Comparison of ENCODE assay signal across 8 cellular contexts in genomic region chr17:1684307-1685189, GRCh38. TPM values are rescaled to one million over a fixed set of nuclear protein-coding genes. Genes with fewer than 3 reads are reported as not detected.
A peak's percentile ranks its signal among the peaks of the same experiment; 100 is the strongest.
DNase-seq lines count a peak whose midpoint lies in the region; ATAC-seq and TF ChIP-seq lines count a peak whose summit lies in the region.

Gene PRPF8 (minus strand): TSS chr17:1684867. CDS start chr17:1684571, 296 bp downstream.

- H3K27me3 Mint-ChIP-seq in Calu3 (ENCODE audit: unreplicated experiment) (no peaks in the 10 kb centered on the region), endothelial cell (ENCODE audit: unreplicated experiment) (peaks cover 11% of the 10 kb centered on the region), mesothelial cell of epicardium (ENCODE audit: low read depth) (no peaks in the 10 kb centered on the region)

- peak within 1 kb of the TSS; percentile 87 for H3K27ac Mint-ChIP-seq in Calu3 (ENCODE audit: unreplicated experiment)
- peak within 1 kb of the TSS; percentile 95 for H3K27ac Mint-ChIP-seq in endothelial cell (ENCODE audit: unreplicated experiment)
- peak within 1 kb of the TSS; percentile 97 for H3K27ac Mint-ChIP-seq in mesothelial cell of epicardium

- H3K4me1 Mint-ChIP-seq in Calu3 (ENCODE audit: low read depth, unreplicated experiment), result peaks cover 19% of the 10 kb centered on the region
- H3K4me1 Mint-ChIP-seq in endothelial cell (ENCODE audit: unreplicated experiment), result peaks cover 27% of the 10 kb centered on the region
- peaks cover 25% of the 10 kb centered on the region for H3K4me1 Mint-ChIP-seq in mesothelial cell of epicardium

- H3K36me3 ChIP-seq in HUES64 (ENCODE audit: insufficient read depth, low read length) (peaks cover 40% of the 10 kb centered on the region), OCI-LY1 (ENCODE audit: insufficient read depth, low read length) (peaks cover 37% of the 10 kb centered on the region)

- H3K4me3 ChIP-seq in HUES64 (ENCODE audit: low read length) (peak within 1 kb of the TSS; percentile 94), OCI-LY1 (ENCODE audit: low read depth, low read length, poor library complexity, severe bottlenecking) (peak within 1 kb of the TSS; percentile 80)

- under 1% methylated on average over 74 of the region's 74 CpGs for WGBS in HUES64

- peak within 1 kb of the TSS; percentile 92 for H3K4me3 Mint-ChIP-seq in Calu3 (ENCODE audit: low read depth, unreplicated experiment)
- peak within 1 kb of the TSS; percentile 99 for H3K4me3 Mint-ChIP-seq in endothelial cell (ENCODE audit: unreplicated experiment)
- peak within 1 kb of the TSS; percentile 99 for H3K4me3 Mint-ChIP-seq in mesothelial cell of epicardium

- CTCF ChIA-PET in Calu3 (lab: Charles Lee), result interaction anchor here (0.6 to 1.4 kb wide), 2 partner anchors 15 to 178 kb away, joined by 3 to 12 read pairs; no protein-coding TSS in a partner anchor

- peak; percentile 94 for DNase-seq in Calu3
- peak; percentile 98 for DNase-seq in activated CD8-positive, alpha-beta memory T cell treated with anti-CD3 and anti-CD28 coated beads, Interleukin-2, amount 50 U/mL, for 4 hours
- peak; percentile 98 for DNase-seq in endothelial cell (ENCODE audit: low spot score)
- DNase-seq in mesothelial cell of epicardium (ENCODE audit: low spot score in 2 of 2, unreplicated experiment in 2 of 2), result peak; percentile 92 to 98
- DNase-seq in stimulated activated CD8-positive, alpha-beta memory T cell treated with anti-CD3 and anti-CD28 coated beads, Interleukin-15, amount 100 ng/mL, for 48 hours (ENCODE audit: low read depth in 2 of 2), result peak; percentile 95 to 97

- H3K36me3 Mint-ChIP-seq in Calu3 (ENCODE audit: insufficient read depth, unreplicated experiment), result peaks cover 30% of the 10 kb centered on the region
- H3K36me3 Mint-ChIP-seq in endothelial cell (ENCODE audit: low read depth, unreplicated experiment), result peaks cover 36% of the 10 kb centered on the region
- H3K36me3 Mint-ChIP-seq in mesothelial cell of epicardium, result peaks cover 27% of the 10 kb centered on the region

- H3K9me3 Mint-ChIP-seq in Calu3 (ENCODE audit: low read depth, unreplicated experiment) (no peaks in the 10 kb centered on the region), endothelial cell (ENCODE audit: unreplicated experiment) (no peaks in the 10 kb centered on the region), mesothelial cell of epicardium (no peaks in the 10 kb centered on the region)

- H3K9me3 ChIP-seq in HUES64 (ENCODE audit: insufficient read depth, low read depth, low read length), result no peaks in the 10 kb centered on the region
- no peaks in the 10 kb centered on the region; the same call in 1 of the 2 replicates for H3K9me3 ChIP-seq in OCI-LY1 (ENCODE audit: low read length)

- intact Hi-C loops in Calu3 (cut with micrococcal nuclease; ENCODE audit: unreplicated experiment), result no loop called here

- H3K4me2 ChIP-seq in OCI-LY1 (ENCODE audit: low read length), result peak within 1 kb of the TSS; percentile 90

- H4K20me1 ChIP-seq in OCI-LY1 (ENCODE audit: insufficient read depth, low read length), result no peaks in the 10 kb centered on the region

- peak; percentile 98 for ATAC-seq in GM21447 (IDR thresholded peaks at IDR 0.05; ENCODE audit: unreplicated experiment)

- TSS peak; percentile 41 for BruUV-seq in Calu3 (replicated peaks; lab: Mats Ljungman, UMichigan)

- H3K9me2 ChIP-seq in OCI-LY1 (ENCODE audit: low read depth, low read length), result no peaks in the 10 kb centered on the region

- H3K9ac ChIP-seq in HUES64 (ENCODE audit: low read depth, low read length), result peak within 1 kb of the TSS; percentile 81
- H3K9ac ChIP-seq in OCI-LY1 (ENCODE audit: low read length), result peak within 1 kb of the TSS; percentile 81

- TF ChIP-seq CTCF in Calu3 (IDR thresholded peaks at IDR 0.05; ENCODE audit: unreplicated experiment) (no peak), OCI-LY1 (IDR thresholded peaks at IDR 0.05; ENCODE audit: low read length) (no peak), endothelial cell (IDR thresholded peaks at IDR 0.05; ENCODE audit: unreplicated experiment) (no peak), mesothelial cell of epicardium (IDR thresholded peaks at IDR 0.05; ENCODE audit: unreplicated experiment) (no peak)

- H2AFZ ChIP-seq in OCI-LY1 (ENCODE audit: low read length), result peak within 1 kb of the TSS; percentile 92

- H3K27me3 ChIP-seq in HUES64 (ENCODE audit: insufficient read depth, low read length), result no peaks in the 10 kb centered on the region
- no peaks in the 10 kb centered on the region for H3K27me3 ChIP-seq in OCI-LY1 (ENCODE audit: insufficient read depth, low read length)

- H3K27ac ChIP-seq in HUES64 (ENCODE audit: low read depth, low read length), result peak within 1 kb of the TSS; percentile 84
- H3K27ac ChIP-seq in OCI-LY1 (ENCODE audit: low read depth, low read length, poor library complexity, severe bottlenecking), result peak within 1 kb of the TSS; percentile 39

- no peaks in the 10 kb centered on the region for H3K4me1 ChIP-seq in HUES64 (ENCODE audit: insufficient read depth, low read length)
- peaks cover 15% of the 10 kb centered on the region for H3K4me1 ChIP-seq in OCI-LY1 (ENCODE audit: insufficient read depth, low read length, severe bottlenecking)

- H3K79me2 ChIP-seq in OCI-LY1 (ENCODE audit: insufficient read depth, low read length), result peaks cover 14% of the 10 kb centered on the region

- no peaks in the 10 kb centered on the region for H3F3A ChIP-seq in OCI-LY1 (ENCODE audit: insufficient read depth, low read length)

RNA-seq across cellular contexts. Expression of gene PRPF8, which starts in this region (rescaled TPM):
- total RNA-seq in Calu3 (2022) (182 and 206 TPM in 2 replicates), endothelial cell (ENCODE audit: unreplicated experiment) (295 TPM), mesothelial cell of epicardium (331 to 354 TPM (median 334 TPM) in 3 replicates)
- polyA plus RNA-seq in HUES64 (2013, experiment 1 of 2), result 180 TPM
- polyA plus RNA-seq in HUES64 (2013, experiment 2 of 2), result 184 TPM

Comparison
In these comparisons a context has a peak if more than half of its experiments do, and no peak if none do; other contexts are left out.
1. Peak in every context shown above with its lines: DNase-seq, ATAC-seq, H3K4me3 ChIP-seq and H3K27ac ChIP-seq.